ENCODE assay signal across 1 cellular context in genomic region chr17:50944902-50945720, GRCh38.
TF ChIP-seq lines count a peak whose summit lies in the region.

No MANE protein-coding gene starts in this region.

TF ChIP-seq in HCT116, 20 proteins besides CTCF, POLR2A, EP300 and RAD21 (continued from another document):
- TF ChIP-seq, protein P1, sequence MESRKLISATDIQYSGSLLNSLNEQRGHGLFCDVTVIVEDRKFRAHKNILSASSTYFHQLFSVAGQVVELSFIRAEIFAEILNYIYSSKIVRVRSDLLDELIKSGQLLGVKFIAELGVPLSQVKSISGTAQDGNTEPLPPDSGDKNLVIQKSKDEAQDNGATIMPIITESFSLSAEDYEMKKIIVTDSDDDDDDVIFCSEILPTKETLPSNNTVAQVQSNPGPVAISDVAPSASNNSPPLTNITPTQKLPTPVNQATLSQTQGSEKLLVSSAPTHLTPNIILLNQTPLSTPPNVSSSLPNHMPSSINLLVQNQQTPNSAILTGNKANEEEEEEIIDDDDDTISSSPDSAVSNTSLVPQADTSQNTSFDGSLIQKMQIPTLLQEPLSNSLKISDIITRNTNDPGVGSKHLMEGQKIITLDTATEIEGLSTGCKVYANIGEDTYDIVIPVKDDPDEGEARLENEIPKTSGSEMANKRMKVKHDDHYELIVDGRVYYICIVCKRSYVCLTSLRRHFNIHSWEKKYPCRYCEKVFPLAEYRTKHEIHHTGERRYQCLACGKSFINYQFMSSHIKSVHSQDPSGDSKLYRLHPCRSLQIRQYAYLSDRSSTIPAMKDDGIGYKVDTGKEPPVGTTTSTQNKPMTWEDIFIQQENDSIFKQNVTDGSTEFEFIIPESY (IDR thresholded peaks at IDR 0.05; ENCODE audit: extremely low read depth, insufficient replicate concordance, low read length) = no peak
